1 cellular context compared by ENCODE assay signal in the genomic region with DNA sequence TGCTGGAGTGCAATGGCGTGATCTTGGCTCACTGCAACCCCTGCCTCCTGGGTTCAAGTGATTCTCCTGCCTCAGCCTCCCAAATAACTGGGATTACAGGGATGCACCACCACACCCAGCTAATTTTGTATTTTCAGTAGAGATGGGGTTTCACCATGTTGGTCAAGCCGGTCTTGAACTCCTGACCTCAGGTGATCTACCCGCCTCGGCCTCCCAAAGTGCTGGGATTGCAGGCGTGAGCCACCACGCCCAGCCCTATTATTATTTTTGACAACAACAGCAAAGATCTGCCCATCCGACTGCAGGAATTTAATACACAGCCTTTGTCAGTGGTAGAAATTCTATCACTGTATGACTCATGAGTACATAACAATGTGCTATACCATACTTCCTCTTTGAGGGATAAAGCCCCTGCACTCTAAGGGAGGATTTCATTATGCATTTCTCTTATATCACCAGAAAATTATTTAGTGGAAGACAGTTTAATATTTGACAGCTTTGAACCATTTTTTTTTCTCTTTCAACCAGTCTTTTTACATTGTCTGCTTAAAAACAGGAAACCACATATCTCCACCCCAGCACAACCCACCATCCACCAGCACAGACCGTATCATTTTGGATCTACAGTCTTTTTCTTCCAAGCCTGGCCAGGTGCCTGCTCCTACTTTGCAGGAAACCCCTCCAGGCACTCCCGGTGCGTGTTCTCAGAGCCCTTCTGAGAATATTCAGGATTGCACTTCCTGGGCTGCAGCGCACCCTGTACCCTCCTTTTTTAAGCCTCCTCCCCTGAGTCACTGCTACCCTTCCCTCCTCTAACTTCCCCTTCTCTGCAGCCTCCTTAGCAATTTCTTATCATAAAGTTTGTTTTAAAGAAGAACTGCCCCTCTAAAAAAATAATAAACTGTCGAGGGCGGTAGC.
A peak's percentile ranks its signal among the peaks of the same experiment; 100 is the strongest.
TF ChIP-seq lines count a peak whose summit lies in the region.

No MANE protein-coding gene starts in this region.

TF ChIP-seq in K562, 482 proteins besides CTCF, POLR2A, EP300 and RAD21:
- TF ChIP-seq FOXJ2 (tag; IDR thresholded peaks at IDR 0.05) (peak; percentile 47; the same call in 1 of the 2 replicates), MYNN (IDR thresholded peaks at IDR 0.05) (no peak), MYNN (CRISPR knock-in tag; IDR thresholded peaks at IDR 0.05) (no peak), ZFP1 (CRISPR knock-in tag; IDR thresholded peaks at IDR 0.05) (no peak), JUND (IDR thresholded peaks at IDR 0.05; ENCODE audit: borderline replicate concordance, low read depth, low read length) (peak; percentile 40; the same call in 1 of the 2 replicates), JUND (tag; IDR thresholded peaks at IDR 0.05; ENCODE audit: borderline replicate concordance, low read depth, low read length) (no peak), FOSL1 (tag; conservative IDR thresholded peaks at IDR 0.05) (peak; percentile 65), L3MBTL2 (IDR thresholded peaks at IDR 0.05) (no peak)
- TF ChIP-seq, protein P1, sequence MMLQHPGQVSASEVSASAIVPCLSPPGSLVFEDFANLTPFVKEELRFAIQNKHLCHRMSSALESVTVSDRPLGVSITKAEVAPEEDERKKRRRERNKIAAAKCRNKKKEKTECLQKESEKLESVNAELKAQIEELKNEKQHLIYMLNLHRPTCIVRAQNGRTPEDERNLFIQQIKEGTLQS (IDR thresholded peaks at IDR 0.05): peak; percentile 46; the same call in 1 of the 2 replicates
- TF ChIP-seq, protein P1 (CRISPR knock-in tag; conservative IDR thresholded peaks at IDR 0.05): no peak
- TF ChIP-seq, protein P2, sequence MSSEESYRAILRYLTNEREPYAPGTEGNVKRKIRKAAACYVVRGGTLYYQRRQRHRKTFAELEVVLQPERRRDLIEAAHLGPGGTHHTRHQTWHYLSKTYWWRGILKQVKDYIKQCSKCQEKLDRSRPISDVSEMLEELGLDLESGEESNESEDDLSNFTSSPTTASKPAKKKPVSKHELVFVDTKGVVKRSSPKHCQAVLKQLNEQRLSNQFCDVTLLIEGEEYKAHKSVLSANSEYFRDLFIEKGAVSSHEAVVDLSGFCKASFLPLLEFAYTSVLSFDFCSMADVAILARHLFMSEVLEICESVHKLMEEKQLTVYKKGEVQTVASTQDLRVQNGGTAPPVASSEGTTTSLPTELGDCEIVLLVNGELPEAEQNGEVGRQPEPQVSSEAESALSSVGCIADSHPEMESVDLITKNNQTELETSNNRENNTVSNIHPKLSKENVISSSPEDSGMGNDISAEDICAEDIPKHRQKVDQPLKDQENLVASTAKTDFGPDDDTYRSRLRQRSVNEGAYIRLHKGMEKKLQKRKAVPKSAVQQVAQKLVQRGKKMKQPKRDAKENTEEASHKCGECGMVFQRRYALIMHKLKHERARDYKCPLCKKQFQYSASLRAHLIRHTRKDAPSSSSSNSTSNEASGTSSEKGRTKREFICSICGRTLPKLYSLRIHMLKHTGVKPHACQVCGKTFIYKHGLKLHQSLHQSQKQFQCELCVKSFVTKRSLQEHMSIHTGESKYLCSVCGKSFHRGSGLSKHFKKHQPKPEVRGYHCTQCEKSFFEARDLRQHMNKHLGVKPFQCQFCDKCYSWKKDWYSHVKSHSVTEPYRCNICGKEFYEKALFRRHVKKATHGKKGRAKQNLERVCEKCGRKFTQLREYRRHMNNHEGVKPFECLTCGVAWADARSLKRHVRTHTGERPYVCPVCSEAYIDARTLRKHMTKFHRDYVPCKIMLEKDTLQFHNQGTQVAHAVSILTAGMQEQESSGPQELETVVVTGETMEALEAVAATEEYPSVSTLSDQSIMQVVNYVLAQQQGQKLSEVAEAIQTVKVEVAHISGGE (CRISPR knock-in tag; IDR thresholded peaks at IDR 0.05): peak in 1 of 3 experiments; percentile 63; a peak in 1 of 6 replicates
- TF ChIP-seq, protein P3, sequence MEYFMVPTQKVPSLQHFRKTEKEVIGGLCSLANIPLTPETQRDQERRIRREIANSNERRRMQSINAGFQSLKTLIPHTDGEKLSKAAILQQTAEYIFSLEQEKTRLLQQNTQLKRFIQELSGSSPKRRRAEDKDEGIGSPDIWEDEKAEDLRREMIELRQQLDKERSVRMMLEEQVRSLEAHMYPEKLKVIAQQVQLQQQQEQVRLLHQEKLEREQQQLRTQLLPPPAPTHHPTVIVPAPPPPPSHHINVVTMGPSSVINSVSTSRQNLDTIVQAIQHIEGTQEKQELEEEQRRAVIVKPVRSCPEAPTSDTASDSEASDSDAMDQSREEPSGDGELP (CRISPR knock-in tag; IDR thresholded peaks at IDR 0.05; ENCODE audit: borderline replicate concordance): no peak
- TF ChIP-seq, protein P4, sequence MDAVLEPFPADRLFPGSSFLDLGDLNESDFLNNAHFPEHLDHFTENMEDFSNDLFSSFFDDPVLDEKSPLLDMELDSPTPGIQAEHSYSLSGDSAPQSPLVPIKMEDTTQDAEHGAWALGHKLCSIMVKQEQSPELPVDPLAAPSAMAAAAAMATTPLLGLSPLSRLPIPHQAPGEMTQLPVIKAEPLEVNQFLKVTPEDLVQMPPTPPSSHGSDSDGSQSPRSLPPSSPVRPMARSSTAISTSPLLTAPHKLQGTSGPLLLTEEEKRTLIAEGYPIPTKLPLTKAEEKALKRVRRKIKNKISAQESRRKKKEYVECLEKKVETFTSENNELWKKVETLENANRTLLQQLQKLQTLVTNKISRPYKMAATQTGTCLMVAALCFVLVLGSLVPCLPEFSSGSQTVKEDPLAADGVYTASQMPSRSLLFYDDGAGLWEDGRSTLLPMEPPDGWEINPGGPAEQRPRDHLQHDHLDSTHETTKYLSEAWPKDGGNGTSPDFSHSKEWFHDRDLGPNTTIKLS (IDR thresholded peaks at IDR 0.05; ENCODE audit: borderline replicate concordance, low read depth): no peak
- TF ChIP-seq, protein P5, sequence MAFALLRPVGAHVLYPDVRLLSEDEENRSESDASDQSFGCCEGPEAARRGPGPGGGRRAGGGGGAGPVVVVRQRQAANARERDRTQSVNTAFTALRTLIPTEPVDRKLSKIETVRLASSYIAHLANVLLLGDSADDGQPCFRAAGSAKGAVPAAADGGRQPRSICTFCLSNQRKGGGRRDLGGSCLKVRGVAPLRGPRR (CRISPR knock-in tag; IDR thresholded peaks at IDR 0.05): no peak
